In the genomic region with DNA sequence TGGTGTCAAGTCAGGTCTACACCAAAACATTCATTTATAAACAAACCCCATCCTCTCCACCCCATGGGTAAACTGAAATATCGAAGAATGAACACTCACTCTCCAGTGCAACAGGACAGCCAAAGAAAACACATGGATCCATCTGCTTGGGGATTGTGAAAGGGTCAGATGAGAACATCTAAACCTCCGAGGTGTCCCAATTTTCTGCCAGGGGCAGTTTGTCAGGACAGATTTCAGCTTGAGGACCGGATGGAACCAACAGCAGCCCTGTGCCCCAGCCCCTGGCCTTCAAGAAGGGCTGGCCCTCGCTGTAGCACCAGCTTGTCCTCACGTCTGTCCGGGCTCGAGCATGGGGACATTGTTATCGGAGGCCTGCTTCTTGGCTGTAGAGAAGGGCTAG, we compare ENCODE assay signal across 22 cellular contexts. TPM values are rescaled to one million over a fixed set of nuclear protein-coding genes. Genes with fewer than 3 reads are reported as not detected.
A peak's percentile ranks its signal among the peaks of the same experiment; 100 is the strongest.
DNase-seq lines count a peak whose midpoint lies in the region; ATAC-seq and TF ChIP-seq lines count a peak whose summit lies in the region.
"Had no signal": no experiment of that assay in that cellular context is flagged by ENCODE, and none has a peak within 500 bp of the region (broad histone marks: within the 10 kb centered on the region; RNA-seq: fewer than 3 reads in every experiment).

No MANE protein-coding gene starts in this region.

- no peak for TF ChIP-seq RAD21 in SK-N-SH (IDR thresholded peaks at IDR 0.05; ENCODE audit: low read length)

- ATAC-seq in Right ventricle myocardium inferior (peak; percentile 32), left ventricle myocardium superior (peak; percentile 28), right lobe of liver (peak; percentile 0 to 28 (median 20))
- ATAC-seq: CD8-positive, alpha-beta T cell had no signal

- CTCF ChIA-PET in SK-N-SH (lab: Yijun Ruan, JAX), result interaction anchor here (0.7 to 1.9 kb wide), 2 partner anchors 8 to 197 kb away, joined by 3 to 4 read pairs; no protein-coding TSS in a partner anchor

- intact Hi-C loops in Right ventricle myocardium inferior (cut with DNase I) (loop anchor here (5.0 kb wide), 2 partner anchors 38 to 58 kb away; no protein-coding TSS in a partner anchor), cardiac septum (cut with DNase I) (no loop called here), left ventricle myocardium superior (cut with micrococcal nuclease) (no loop called here), right lobe of liver (cut with DNase I) (loop anchor here in 1 of 2 donors (10.0 kb wide), 1 partner anchor 171 kb away; no protein-coding TSS in a partner anchor)

- H3K79me2 ChIP-seq in SK-N-SH (ENCODE audit: insufficient read depth), result no peaks in the 10 kb centered on the region

- 35% methylated on average over 8 of the region's 8 CpGs for WGBS in right lobe of liver (ENCODE audit: insufficient coverage, low coverage, low lambda C conversion rate, missing lambda C conversion rate)
- WGBS in SK-N-SH (ENCODE audit: low lambda C conversion rate), result 53% methylated on average over 8 of the region's 8 CpGs

- no peaks in the 10 kb centered on the region for H3K9me2 ChIP-seq in SK-N-SH

- H3K27ac ChIP-seq in right lobe of liver (peak overlapping the region; percentile 93 to 98 (median 97)), SK-N-SH (ENCODE audit: low read depth in 2 of 2, low read length in 1 of 2) (no peak overlapping the region)
- H3K27ac ChIP-seq: GM23248, KMS-11 had no signal

- no peaks in the 10 kb centered on the region for H4K20me1 ChIP-seq in SK-N-SH (ENCODE audit: insufficient read depth)

- POLR2A ChIA-PET in SK-N-SH (lab: Yijun Ruan, JAX), result no interaction called here

- TF ChIP-seq CTCF in right lobe of liver (IDR thresholded peaks at IDR 0.05) (no peak), SK-N-SH (IDR thresholded peaks at IDR 0.05) (no peak)

- H3K9me3 ChIP-seq in right lobe of liver (no peaks in the 10 kb centered on the region), SK-N-SH (no peaks in the 10 kb centered on the region)
- H3K9me3 ChIP-seq: HAP-1 had no signal

- H2AFZ ChIP-seq in SK-N-SH (ENCODE audit: low read depth), result no peak overlapping the region
- H2AFZ ChIP-seq: GM23248 had no signal

- no peak overlapping the region for H3K4me2 ChIP-seq in SK-N-SH
- H3K4me2 ChIP-seq: KMS-11 had no signal

- DNase-seq in Right ventricle myocardium inferior (ENCODE audit: missing footprints), result peak; percentile 81
- DNase-seq in cardiac septum (ENCODE audit: low spot score), result no peak
- DNase-seq in left ventricle myocardium superior, result peak; percentile 58
- DNase-seq in right lobe of liver, result peak in 2 of 3 donors; percentile 78 to 80
- no peak for DNase-seq in T-helper 2 cell
- no peak for DNase-seq in SK-N-SH
- no peak for DNase-seq in activated CD8-positive, alpha-beta memory T cell treated with anti-CD3 and anti-CD28 coated beads for 24 hours
- DNase-seq in NCI-H524 treated with DMSO at 0.1 percent for 48 hours (lab: John Stamatoyannopoulos, UW), result no peak
- DNase-seq: 8988T; C1 segment of cervical spinal cord; CD8-positive, alpha-beta T cell; GM23248; IMR-90; NCI-H1105 treated with DMSO at 0.1 percent for 48 hours; NCI-H1694; NCI-H2081 treated with DMSO at 0.1 percent for 48 hours; NCI-H2171 treated with DMSO at 0.1 percent for 48 hours; NCI-H446; NCI-H526 treated with DMSO at 0.1 percent for 48 hours; SHP77 had no signal

- H3K27me3 ChIP-seq in right lobe of liver, result no peaks in the 10 kb centered on the region
- peaks cover 5% of the 10 kb centered on the region; the same call in 1 of the 2 replicates for H3K27me3 ChIP-seq in SK-N-SH (ENCODE audit: insufficient read depth)

- no peaks in the 10 kb centered on the region for H3F3A ChIP-seq in SK-N-SH (replicated peaks; ENCODE audit: insufficient read depth)

- no peak overlapping the region for H3K4me3 ChIP-seq in right lobe of liver
- no peak overlapping the region for H3K4me3 ChIP-seq in SK-N-SH (ENCODE audit: low read depth in 2 of 2, low read length in 1 of 2)
- H3K4me3 ChIP-seq: GM23248, HAP-1 had no signal

- TF ChIP-seq EP300 in SK-N-SH (IDR thresholded peaks at IDR 0.05; ENCODE audit: borderline replicate concordance in 1 of 2, low read depth in 1 of 2, low read length in 1 of 2), result no peak

- H3K4me1 ChIP-seq in right lobe of liver (peaks cover 0 to 90% (median 42%) of the 10 kb centered on the region in 4 donors), SK-N-SH (ENCODE audit: control insufficient read depth in 1 of 2, insufficient read depth in 2 of 2, low read depth in 1 of 2, low read length in 1 of 2) (peaks cover 0 to 17% of the 10 kb centered on the region in 2 experiments; a peak in 1 of 4 replicates)

- TF ChIP-seq POLR2A in right lobe of liver (IDR thresholded peaks at IDR 0.05), result peak; percentile 25

- H3K9ac ChIP-seq in SK-N-SH, result no peak overlapping the region
- H3K9ac ChIP-seq: GM23248, KMS-11 had no signal

- peaks cover 0 to 6% (median 0%) of the 10 kb centered on the region in 4 donors for H3K36me3 ChIP-seq in right lobe of liver
- no peaks in the 10 kb centered on the region for H3K36me3 ChIP-seq in SK-N-SH (replicated peaks in 1 of 2; ENCODE audit: control insufficient read depth in 1 of 2, insufficient read depth in 2 of 2, low read length in 1 of 2)
- H3K36me3 ChIP-seq: HAP-1 had no signal

TF ChIP-seq in SK-N-SH, 30 proteins besides CTCF, POLR2A, EP300 and RAD21:
- TF ChIP-seq SMC3 (IDR thresholded peaks at IDR 0.05; ENCODE audit: low read depth, low read length), result no peak
- no peak for TF ChIP-seq NRF1 (IDR thresholded peaks at IDR 0.05; ENCODE audit: low read depth, low read length)
- TF ChIP-seq, protein P1, sequence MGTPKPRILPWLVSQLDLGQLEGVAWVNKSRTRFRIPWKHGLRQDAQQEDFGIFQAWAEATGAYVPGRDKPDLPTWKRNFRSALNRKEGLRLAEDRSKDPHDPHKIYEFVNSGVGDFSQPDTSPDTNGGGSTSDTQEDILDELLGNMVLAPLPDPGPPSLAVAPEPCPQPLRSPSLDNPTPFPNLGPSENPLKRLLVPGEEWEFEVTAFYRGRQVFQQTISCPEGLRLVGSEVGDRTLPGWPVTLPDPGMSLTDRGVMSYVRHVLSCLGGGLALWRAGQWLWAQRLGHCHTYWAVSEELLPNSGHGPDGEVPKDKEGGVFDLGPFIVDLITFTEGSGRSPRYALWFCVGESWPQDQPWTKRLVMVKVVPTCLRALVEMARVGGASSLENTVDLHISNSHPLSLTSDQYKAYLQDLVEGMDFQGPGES (IDR thresholded peaks at IDR 0.05; ENCODE audit: low read depth, low read length), result no peak
- TF ChIP-seq RCOR1 (IDR thresholded peaks at IDR 0.05; ENCODE audit: low read length), result no peak
- no peak for TF ChIP-seq RFX5 (IDR thresholded peaks at IDR 0.05; ENCODE audit: low read length)
- TF ChIP-seq GABPA (IDR thresholded peaks at IDR 0.05; ENCODE audit: low read depth), result no peak
- TF ChIP-seq, protein P2, sequence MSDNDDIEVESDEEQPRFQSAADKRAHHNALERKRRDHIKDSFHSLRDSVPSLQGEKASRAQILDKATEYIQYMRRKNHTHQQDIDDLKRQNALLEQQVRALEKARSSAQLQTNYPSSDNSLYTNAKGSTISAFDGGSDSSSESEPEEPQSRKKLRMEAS (IDR thresholded peaks at IDR 0.05; ENCODE audit: low read depth), result no peak
- no peak for TF ChIP-seq RXRA (IDR thresholded peaks at IDR 0.05; ENCODE audit: borderline replicate concordance, low read depth)

RNA-seq across cellular contexts. Expression of a gene that starts 45.5 kb away (rescaled TPM):
- total RNA-seq in Right ventricle myocardium inferior (33.8 TPM), cardiac septum (10.6 TPM), left ventricle myocardium superior (31.9 TPM), right lobe of liver (100 to 1,000 TPM; 165 to 218 (median 207) TPM)
- 0.03 and 0.10 TPM in 2 replicates for polyA plus RNA-seq in SK-N-SH (2012; rRNA removed)
- 0.05 and 0.45 TPM in 2 replicates for polyA plus RNA-seq in SK-N-SH (2012; cell fraction: cytosol; rRNA removed)
- 0.23 and 0.32 TPM in 2 replicates for polyA plus RNA-seq in SK-N-SH (2012; cell fraction: nucleus; rRNA removed)
- total RNA-seq: GM23248, IMR-90 had no signal
- polyA plus RNA-seq: IMR-90 had no signal

Comparison
In these comparisons a context has a peak if more than half of its experiments do, and no peak if none do; other contexts are left out.
1. DNase-seq: peak in Right ventricle myocardium inferior (single experiment), left ventricle myocardium superior (single experiment) and right lobe of liver (2 of 3); none in cardiac septum (single experiment), T-helper 2 cell (0 of 5), SK-N-SH (single experiment), activated CD8-positive, alpha-beta memory T cell treated with anti-CD3 and anti-CD28 coated beads for 24 hours (single experiment) and NCI-H524 treated with DMSO at 0.1 percent for 48 hours (single experiment).
2. H3K27ac ChIP-seq: peak in right lobe of liver (3 of 3); none in SK-N-SH (0 of 2).
3. Peak in every context shown above with its lines, with median percentiles within 50 percentile points of each other: ATAC-seq.